13 cellular contexts compared by ENCODE assay signal in the genomic region with DNA sequence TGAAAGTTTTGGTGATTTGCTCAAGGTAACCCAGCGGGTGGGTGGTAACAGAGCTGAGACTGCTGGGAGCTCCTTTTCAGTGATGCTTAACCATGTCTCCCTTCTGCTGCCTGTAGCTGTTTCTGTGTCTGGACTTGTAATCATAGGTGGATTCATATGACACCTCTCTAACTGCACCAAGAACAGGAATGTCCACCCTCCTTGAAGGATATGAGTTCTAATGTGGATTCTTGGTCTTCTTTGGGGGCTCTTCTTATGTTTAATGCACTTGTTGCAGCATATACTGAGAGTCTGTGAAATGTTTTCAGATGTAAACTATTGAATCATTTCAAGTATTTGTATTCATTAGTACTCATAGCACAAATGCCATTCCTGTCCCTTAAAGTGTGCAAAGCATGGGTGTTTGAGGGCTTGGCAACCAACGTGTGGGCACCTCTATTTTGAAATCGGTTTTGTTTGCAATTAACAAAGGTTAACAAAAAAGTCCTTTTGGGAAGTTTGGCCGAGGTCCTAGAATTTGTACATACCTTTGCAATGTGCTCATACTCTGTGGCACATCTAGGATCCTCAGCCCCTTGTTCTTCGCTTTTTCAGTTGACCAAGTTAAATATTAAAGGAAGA.
A peak's percentile ranks its signal among the peaks of the same experiment; 100 is the strongest.
DNase-seq lines count a peak whose midpoint lies in the region; ATAC-seq and TF ChIP-seq lines count a peak whose summit lies in the region.
"Had no signal": no experiment of that assay in that cellular context is flagged by ENCODE, and none has a peak within 500 bp of the region (broad histone marks: within the 10 kb centered on the region; RNA-seq: fewer than 3 reads in every experiment).

No MANE protein-coding gene starts in this region.

- peaks cover 20% of the 10 kb centered on the region for H3K4me1 Mint-ChIP-seq in HFFc6 (ENCODE audit: low read depth)
- H3K4me1 Mint-ChIP-seq: activated naive CD8-positive, alpha-beta T cell treated with anti-CD3 and anti-CD28 coated beads for 36 hours had no signal

- H3K4me1 ChIP-seq in adipocyte (ENCODE audit: control insufficient read depth, insufficient read depth, low read length): peaks cover 3% of the 10 kb centered on the region
- H3K4me1 ChIP-seq: parathyroid adenoma, testis had no signal

- peak; percentile 10 for DNase-seq in HFFc6
- DNase-seq in adipocyte (ENCODE audit: low read depth): peak; percentile 72
- peak; percentile 24 for DNase-seq in fibroblast of villous mesenchyme (ENCODE audit: low read depth)
- peak; percentile 68 for DNase-seq in retinal pigment epithelial cell (ENCODE audit: low read depth)
- no peak for DNase-seq in T-helper 9 cell
- DNase-seq in retina: no peak
- DNase-seq: activated CD8-positive, alpha-beta T cell treated with anti-CD3 and anti-CD28 coated beads for 36 hours; activated naive CD8-positive, alpha-beta T cell treated with anti-CD3 and anti-CD28 coated beads for 36 hours; COR-L47; testis had no signal

- ATAC-seq in GM19467 (IDR thresholded peaks at IDR 0.05; ENCODE audit: unreplicated experiment): no peak
- no peak for ATAC-seq in GM19324 (IDR thresholded peaks at IDR 0.05; ENCODE audit: low FRiP score, unreplicated experiment)
- ATAC-seq: activated CD8-positive, alpha-beta T cell treated with anti-CD3 and anti-CD28 coated beads for 36 hours had no signal

- no peaks in the 10 kb centered on the region; the same call in 1 of the 2 replicates for H3K27me3 Mint-ChIP-seq in HFFc6 (ENCODE audit: insufficient read depth)
- H3K27me3 Mint-ChIP-seq: activated naive CD8-positive, alpha-beta T cell treated with anti-CD3 and anti-CD28 coated beads for 36 hours had no signal

- no peaks in the 10 kb centered on the region for H3K9me3 ChIP-seq in adipocyte (ENCODE audit: control insufficient read depth, low read length)
- H3K9me3 ChIP-seq: testis had no signal

- no peaks in the 10 kb centered on the region for H3K36me3 ChIP-seq in adipocyte (ENCODE audit: control insufficient read depth, insufficient read depth, low read length, severe bottlenecking)

- no peak overlapping the region for H3K9ac ChIP-seq in adipocyte (ENCODE audit: low read length)
- H3K9ac ChIP-seq: parathyroid adenoma had no signal

- H3K4me3 ChIP-seq in adipocyte (ENCODE audit: low read length) (no peak overlapping the region), fibroblast of villous mesenchyme (ENCODE audit: low read depth, low read length) (no peak overlapping the region), retinal pigment epithelial cell (ENCODE audit: low read length) (no peak overlapping the region)
- H3K4me3 ChIP-seq: testis had no signal

- no peak overlapping the region for H3K27ac Mint-ChIP-seq in HFFc6
- H3K27ac Mint-ChIP-seq: activated CD8-positive, alpha-beta T cell treated with anti-CD3 and anti-CD28 coated beads for 36 hours; activated naive CD8-positive, alpha-beta T cell treated with anti-CD3 and anti-CD28 coated beads for 36 hours had no signal

- H3K4me3 Mint-ChIP-seq in HFFc6: no peak overlapping the region
- H3K4me3 Mint-ChIP-seq: activated CD8-positive, alpha-beta T cell treated with anti-CD3 and anti-CD28 coated beads for 36 hours; activated naive CD8-positive, alpha-beta T cell treated with anti-CD3 and anti-CD28 coated beads for 36 hours had no signal

- no peaks in the 10 kb centered on the region for H3K27me3 ChIP-seq in adipocyte (replicated peaks; ENCODE audit: control insufficient read depth, insufficient read depth, low read length)
- H3K27me3 ChIP-seq: testis had no signal

- TF ChIP-seq CTCF in HFFc6 (IDR thresholded peaks at IDR 0.05) (no peak), fibroblast of villous mesenchyme (IDR thresholded peaks at IDR 0.05; ENCODE audit: insufficient read depth, low read depth, low read length) (no peak), retinal pigment epithelial cell (conservative IDR thresholded peaks at IDR 0.05; ENCODE audit: low read depth, low read length) (no peak)

- H3K36me3 Mint-ChIP-seq in HFFc6 (ENCODE audit: low read depth): no peaks in the 10 kb centered on the region
- H3K36me3 Mint-ChIP-seq: activated naive CD8-positive, alpha-beta T cell treated with anti-CD3 and anti-CD28 coated beads for 36 hours had no signal

- H3K9me3 Mint-ChIP-seq in HFFc6: no peaks in the 10 kb centered on the region
- H3K9me3 Mint-ChIP-seq: activated CD8-positive, alpha-beta T cell treated with anti-CD3 and anti-CD28 coated beads for 36 hours; activated naive CD8-positive, alpha-beta T cell treated with anti-CD3 and anti-CD28 coated beads for 36 hours had no signal

Comparison
In these comparisons a context has a peak if more than half of its experiments do, and no peak if none do; other contexts are left out.
1. DNase-seq: peak in HFFc6 (single experiment), adipocyte (single experiment), fibroblast of villous mesenchyme (single experiment) and retinal pigment epithelial cell (single experiment); none in T-helper 9 cell (single experiment) and retina (single experiment).